Comparison of ENCODE assay signal across 10 cellular contexts in the genomic region with DNA sequence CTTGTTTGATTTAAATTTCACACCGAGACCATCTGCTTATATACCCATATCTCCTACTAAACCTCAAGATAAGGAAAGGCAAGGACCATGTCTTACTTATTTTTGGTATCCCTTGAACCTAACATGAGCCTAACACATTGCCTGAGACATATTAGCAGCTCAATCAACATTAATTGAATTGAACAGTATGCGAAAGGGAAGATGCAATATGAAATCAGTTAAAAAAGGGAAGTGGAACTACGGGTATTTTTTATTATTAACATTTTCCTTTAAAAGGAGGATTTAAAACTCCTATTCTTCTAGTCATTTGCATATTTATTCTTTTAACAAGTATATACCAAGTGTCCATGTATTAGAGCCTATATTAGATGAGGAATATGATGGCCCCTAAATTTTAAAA.
DNase-seq lines count a peak whose midpoint lies in the region; ATAC-seq, FAIRE-seq and TF ChIP-seq lines count a peak whose summit lies in the region.
"Had no signal": no experiment of that assay in that cellular context is flagged by ENCODE, and none has a peak within 500 bp of the region (broad histone marks: within the 10 kb centered on the region; RNA-seq: fewer than 3 reads in every experiment).

No MANE protein-coding gene starts in this region.

- POLR2A ChIA-PET in activated CD4-positive, alpha-beta T cell treated with anti-CD3 and anti-CD28 coated beads for 36 hours (lab: Charles Lee) = interaction anchor here (0.6 to 1.2 kb wide), 2 partner anchors 146 to 208 kb away, joined by 3 read pairs; no protein-coding TSS in a partner anchor

- H3K27ac Mint-ChIP-seq in activated CD4-positive, alpha-beta T cell treated with anti-CD3 and anti-CD28 coated beads for 36 hours = peak overlapping the region; percentile 17

- CTCF ChIA-PET in activated CD4-positive, alpha-beta T cell treated with anti-CD3 and anti-CD28 coated beads for 36 hours (lab: Charles Lee) = interaction anchor here (1.0 to 6.1 kb wide), 2 partner anchors 10 to 15 kb away, joined by 3 to 50 read pairs; no protein-coding TSS in a partner anchor

- FAIRE-seq in pancreas (lab: Jason Lieb, UNC) (peak; percentile 17), RCC 7860 (lab: Jason Lieb, UNC) (no peak)

- H3K36me3 Mint-ChIP-seq in activated CD4-positive, alpha-beta T cell treated with anti-CD3 and anti-CD28 coated beads for 36 hours (ENCODE audit: low read depth) = peaks cover 28% of the 10 kb centered on the region

- H3K36me3 ChIP-seq in KOPT-K1 (ENCODE audit: insufficient read depth, low read length) = 0 out of 2 replicates have a peak, but pooled peaks cover 3% of the 10 kb centered on the region
- H3K36me3 ChIP-seq in pancreas = no peaks in the 10 kb centered on the region

- H3K4me3 Mint-ChIP-seq in activated CD4-positive, alpha-beta T cell treated with anti-CD3 and anti-CD28 coated beads for 36 hours = no peak overlapping the region

- WGBS in pancreas, 2 donors = 89 to 90% methylated on average over 3 of the region's 3 CpGs

- intact Hi-C loops in activated CD4-positive, alpha-beta T cell treated with anti-CD3 and anti-CD28 coated beads for 36 hours (cut with DNase I, micrococcal nuclease) = no loop called here
- intact Hi-C loops in pancreas (cut with DNase I) = no loop called here

- TF ChIP-seq CTCF in pancreas (IDR thresholded peaks at IDR 0.05) = no peak

- no peak overlapping the region for H3K4me3 ChIP-seq in pancreas
- H3K4me3 ChIP-seq: body of pancreas had no signal

- no peak for DNase-seq in activated CD4-positive, alpha-beta T cell treated with anti-CD3 and anti-CD28 coated beads for 36 hours
- no peak for DNase-seq in activated CD4-positive, alpha-beta T cell treated with anti-CD3 and anti-CD28 coated beads for 4 hours
- DNase-seq in pancreas (no peak), RCC 7860 (ENCODE audit: low spot score) (no peak), T1000 (lab: John Stamatoyannopoulos, UW) (no peak), OCI-M2 (lab: John Stamatoyannopoulos, UW; ENCODE audit: unreplicated experiment) (no peak)
- DNase-seq: body of pancreas, NCI-H1105 treated with DMSO at 0.1 percent for 48 hours had no signal

- H3K27ac ChIP-seq in KOPT-K1 (ENCODE audit: low read depth, low read length, poor library complexity, severe bottlenecking) (peak overlapping the region; percentile 89), pancreas (no peak overlapping the region)
- H3K27ac ChIP-seq: body of pancreas had no signal

- H3K27me3 ChIP-seq in pancreas = no peaks in the 10 kb centered on the region
- H3K27me3 ChIP-seq: body of pancreas had no signal

- H3K9me3 Mint-ChIP-seq in activated CD4-positive, alpha-beta T cell treated with anti-CD3 and anti-CD28 coated beads for 36 hours (ENCODE audit: low read depth) = no peaks in the 10 kb centered on the region

- peaks cover 15% of the 10 kb centered on the region for H3K9me3 ChIP-seq in KOPT-K1 (ENCODE audit: insufficient read depth, low read length, poor library complexity, severe bottlenecking)
- no peaks in the 10 kb centered on the region for H3K9me3 ChIP-seq in pancreas
- H3K9me3 ChIP-seq: body of pancreas had no signal

- no peaks in the 10 kb centered on the region for H3K27me3 Mint-ChIP-seq in activated CD4-positive, alpha-beta T cell treated with anti-CD3 and anti-CD28 coated beads for 36 hours

- no peaks in the 10 kb centered on the region for H3K4me1 ChIP-seq in pancreas
- H3K4me1 ChIP-seq: body of pancreas had no signal

- ATAC-seq in activated CD4-positive, alpha-beta T cell treated with anti-CD3 and anti-CD28 coated beads for 36 hours = no peak
- ATAC-seq in HG02798 (IDR thresholded peaks at IDR 0.05; ENCODE audit: poor library complexity, unreplicated experiment) (peak; percentile 27), pancreas (no peak)
- ATAC-seq: body of pancreas had no signal

- H3K4me1 Mint-ChIP-seq in activated CD4-positive, alpha-beta T cell treated with anti-CD3 and anti-CD28 coated beads for 36 hours = peaks cover 39% of the 10 kb centered on the region
